In genomic region chr15:76313731-76314130, GRCh38 we compare ENCODE assay signal across 25 cellular contexts. TPM values are rescaled to one million over a fixed set of nuclear protein-coding genes. Genes with fewer than 3 reads are reported as not detected.
DNase-seq lines count a peak whose midpoint lies in the region; ATAC-seq and TF ChIP-seq lines count a peak whose summit lies in the region.
"Had no signal": no experiment of that assay in that cellular context is flagged by ENCODE, and none has a peak within 500 bp of the region (broad histone marks: within the 10 kb centered on the region; RNA-seq: fewer than 3 reads in every experiment).

No MANE protein-coding gene starts in this region.

- peak overlapping the region; percentile 48 for H2AFZ ChIP-seq in trophoblast cell (ENCODE audit: insufficient read depth, low read length, poor library complexity)

- peaks cover 9 to 19% of the 10 kb centered on the region in 2 experiments for H3K4me1 ChIP-seq in trophoblast cell (ENCODE audit: control insufficient read depth in 1 of 2, insufficient read depth in 2 of 2, low read length in 2 of 2)

- no peak overlapping the region for H3K18ac ChIP-seq in trophoblast cell (ENCODE audit: low read length)

- no peak overlapping the region for H3K4ac ChIP-seq in trophoblast cell (ENCODE audit: low read depth, low read length)

- no peak for ATAC-seq in Right ventricle myocardium superior (ENCODE audit: poor library complexity)
- ATAC-seq: stimulated activated naive CD8-positive, alpha-beta T cell treated with anti-CD3 and anti-CD28 coated beads, Interleukin-15, Interleukin-2, amounts not matched to agents 100 U/mL and 50 U/mL, for 24 hours had no signal

- H3K23ac ChIP-seq in trophoblast cell (ENCODE audit: low read length), result no peak overlapping the region

- H3K4me3 ChIP-seq in epithelial cell of esophagus (ENCODE audit: low read length), result no peak overlapping the region
- no peak overlapping the region for H3K4me3 ChIP-seq in trophoblast cell (ENCODE audit: low read depth, low read length)
- H3K4me3 ChIP-seq: lung, sigmoid colon, tibial artery had no signal

- no peaks in the 10 kb centered on the region for H3K36me3 ChIP-seq in trophoblast cell (ENCODE audit: control insufficient read depth in 1 of 2, insufficient read depth in 2 of 2, low read length in 2 of 2)
- H3K36me3 ChIP-seq: sigmoid colon, tibial artery had no signal

- intact Hi-C loops in Right ventricle myocardium superior (cut with DNase I), result no loop called here

- H4K12ac ChIP-seq in trophoblast cell (ENCODE audit: low read depth, low read length), result no peak overlapping the region

- TF ChIP-seq CTCF in epithelial cell of esophagus (IDR thresholded peaks at IDR 0.05; ENCODE audit: insufficient read depth, low read depth, low read length, missing control alignments), result no peak

- H3K9ac ChIP-seq in trophoblast cell (ENCODE audit: low read length), result no peak overlapping the region

- H3K27me3 ChIP-seq in trophoblast cell (ENCODE audit: insufficient read depth, low read length), result no peaks in the 10 kb centered on the region
- H3K27me3 ChIP-seq: sigmoid colon, tibial artery had no signal

- no peak overlapping the region for H3K27ac ChIP-seq in trophoblast cell (ENCODE audit: low read depth, low read length)
- H3K27ac ChIP-seq: HL-60, sigmoid colon, tibial artery had no signal

- peaks cover 4% of the 10 kb centered on the region for H3K79me2 ChIP-seq in trophoblast cell (ENCODE audit: control insufficient read depth, insufficient read depth, low read length, poor library complexity)

- peak overlapping the region; percentile 48 for H2BK120ac ChIP-seq in trophoblast cell (ENCODE audit: insufficient read depth, low read length, poor library complexity)

- no CpG with 5 or more reads among the region's 5 CpGs for WGBS in trophoblast cell (ENCODE audit: extremely low coverage, insufficient coverage, insufficient read length)

- DNase-seq in D341Med (ENCODE audit: low spot score) (peak; percentile 46), NCI-H2171 treated with DMSO at 0.1 percent for 48 hours (lab: John Stamatoyannopoulos, UW) (peak; percentile 99), epithelial cell of esophagus (ENCODE audit: low read depth) (peak; percentile 78), trophoblast cell (peak; percentile 23 to 42), COLO668 (lab: John Stamatoyannopoulos, UW; ENCODE audit: unreplicated experiment) (no peak), KG1 (lab: John Stamatoyannopoulos, UW) (no peak), Right ventricle myocardium superior (no peak), NCI-H510A treated with DMSO at 0.1 percent for 48 hours (lab: John Stamatoyannopoulos, UW) (no peak)
- DNase-seq: activated B cell treated with CpG ODN at 0.5 μM for 24 hours; activated CD8-positive, alpha-beta memory T cell treated with anti-CD3 and anti-CD28 coated beads, Interleukin-2, amount 50 U/mL, for 48 hours; activated naive CD8-positive, alpha-beta T cell treated with anti-CD3 and anti-CD28 coated beads for 36 hours; CD4-positive, alpha-beta memory T cell; central memory CD4-positive, alpha-beta T cell; dermis blood vessel endothelial cell; H9; head of caudate nucleus; NCI-H2107; sigmoid colon; stimulated activated CD4-positive, alpha-beta T cell treated with anti-CD3 and anti-CD28 coated beads, Interleukin-15, amount 100 ng/mL, for 24 hours; stimulated activated naive CD8-positive, alpha-beta T cell treated with anti-CD3 and anti-CD28 coated beads, Interleukin-15, Interleukin-2, amounts not matched to agents 100 U/mL and 50 U/mL, for 24 hours; T1000; tibial artery had no signal

- H2BK5ac ChIP-seq in trophoblast cell (ENCODE audit: low read depth, low read length, poor library complexity), result no peak overlapping the region

- no peak overlapping the region for H3K4me2 ChIP-seq in trophoblast cell (ENCODE audit: low read length)

- peak overlapping the region; percentile 80 for H4K91ac ChIP-seq in trophoblast cell (ENCODE audit: low read depth, low read length)

- H2AK5ac ChIP-seq in trophoblast cell (ENCODE audit: low read length), result no peak overlapping the region

- H2BK12ac ChIP-seq in trophoblast cell (ENCODE audit: low read length), result peak overlapping the region; percentile 96

- peaks cover 20% of the 10 kb centered on the region for H3K79me1 ChIP-seq in trophoblast cell (ENCODE audit: low read length)

- H3K9me3 ChIP-seq in trophoblast cell (ENCODE audit: insufficient read depth, low read depth, low read length), result no peaks in the 10 kb centered on the region
- H3K9me3 ChIP-seq: sigmoid colon, tibial artery had no signal

- no peak overlapping the region for H3K14ac ChIP-seq in trophoblast cell (ENCODE audit: low read length)

- peak overlapping the region; percentile 23 for H4K8ac ChIP-seq in trophoblast cell (ENCODE audit: low read depth, low read length)

RNA-seq across cellular contexts. Expression of gene ETFA, which starts 2.5 kb away (rescaled TPM):
- 82.1 and 86.6 TPM in 2 replicates for polyA plus RNA-seq in trophoblast cell (2013)
- total RNA-seq in Right ventricle myocardium superior, result 539 TPM

RNA-seq across cellular contexts. Expression of gene ISL2, which starts 22.8 kb away (rescaled TPM):
- 0.19 and 0.29 TPM in 2 replicates for polyA plus RNA-seq in trophoblast cell (2013)
- not detected for total RNA-seq in Right ventricle myocardium superior
- total RNA-seq: CD4-positive, alpha-beta memory T cell; posterior vena cava had no signal
- polyA plus RNA-seq: CD4-positive, alpha-beta memory T cell had no signal

Comparison
In these comparisons a context has a peak if more than half of its experiments do, and no peak if none do; other contexts are left out.
1. DNase-seq: peak in D341Med (single experiment), NCI-H2171 treated with DMSO at 0.1 percent for 48 hours (single experiment), epithelial cell of esophagus (single experiment) and trophoblast cell (2 of 2); none in COLO668 (single experiment), KG1 (single experiment), Right ventricle myocardium superior (single experiment) and NCI-H510A treated with DMSO at 0.1 percent for 48 hours (single experiment).